Comparison of ENCODE assay signal across 22 cellular contexts in genomic region chr9:132415181-132415580, GRCh38. TPM values are rescaled to one million over a fixed set of nuclear protein-coding genes. Genes with fewer than 3 reads are reported as not detected.
"Had no signal": no experiment of that assay in that cellular context is flagged by ENCODE, and none has a peak within 500 bp of the region (broad histone marks: within the 10 kb centered on the region; RNA-seq: fewer than 3 reads in every experiment).

No MANE protein-coding gene starts in this region.

- H3K9me3 ChIP-seq: adrenal gland, breast epithelium, esophagus squamous epithelium, tibial nerve, uterus had no signal

- ATAC-seq: activated CD4-positive, alpha-beta T cell treated with anti-CD3 and anti-CD28 coated beads for 36 hours; activated naive CD4-positive, alpha-beta T cell treated with anti-CD3 and anti-CD28 coated beads, Interleukin-2, amount 50 U/mL, for 72 hours; left colon had no signal

- H3K36me3 ChIP-seq: adrenal gland, breast epithelium, esophagus squamous epithelium, tibial nerve, uterus had no signal

- H3K27ac ChIP-seq: adrenal gland, breast epithelium, coronary artery, esophagus squamous epithelium, tibial nerve, uterus had no signal

- DNase-seq: activated CD4-positive, alpha-beta T cell treated with anti-CD3 and anti-CD28 coated beads for 36 hours; activated CD4-positive, alpha-beta T cell treated with anti-CD3 and anti-CD28 coated beads, Interleukin-2, amount 50 U/mL, for 48 hours; activated gamma-delta T cell treated with Interleukin-2 at 50 U/mL for 16 hours; activated T-cell treated with anti-CD3 and anti-CD28 coated beads for 4 hours; adrenal gland; esophagus squamous epithelium; islet precursor cell; left colon; nephron progenitor cell; occipital lobe; uterus had no signal

- FAIRE-seq: astrocyte, TTC549 had no signal

- H3K4me3 ChIP-seq: adrenal gland, breast epithelium, coronary artery, esophagus squamous epithelium, lung, tibial nerve, uterus had no signal

RNA-seq across cellular contexts. Expression of gene CFAP77, which starts 5.2 kb away (rescaled TPM):
- total RNA-seq: activated CD4-positive, alpha-beta T cell treated with anti-CD3 and anti-CD28 coated beads for 36 hours; activated naive CD4-positive, alpha-beta T cell treated with anti-CD3 and anti-CD28 coated beads, Interleukin-2, amount 50 U/mL, for 72 hours; activated T-helper 1 cell treated with anti-CD3 and anti-CD28 coated beads, Interleukin-12 subunit alpha, Interleukin-12 subunit beta, Interleukin-2, Interleukin-4 antibody, amounts not matched to agents 30 ng/mL and 10 ng/mL and 1 ng/mL, durations not matched to agents 14 hours and 24 hours and 36 hours; adrenal gland; breast epithelium; esophagus squamous epithelium; glomerular endothelial cell; left colon; mesothelial cell of epicardium; occipital lobe; skeletal muscle tissue had no signal
- polyA plus RNA-seq: adrenal gland had no signal
